25 cellular contexts compared by ENCODE assay signal in the genomic region with DNA sequence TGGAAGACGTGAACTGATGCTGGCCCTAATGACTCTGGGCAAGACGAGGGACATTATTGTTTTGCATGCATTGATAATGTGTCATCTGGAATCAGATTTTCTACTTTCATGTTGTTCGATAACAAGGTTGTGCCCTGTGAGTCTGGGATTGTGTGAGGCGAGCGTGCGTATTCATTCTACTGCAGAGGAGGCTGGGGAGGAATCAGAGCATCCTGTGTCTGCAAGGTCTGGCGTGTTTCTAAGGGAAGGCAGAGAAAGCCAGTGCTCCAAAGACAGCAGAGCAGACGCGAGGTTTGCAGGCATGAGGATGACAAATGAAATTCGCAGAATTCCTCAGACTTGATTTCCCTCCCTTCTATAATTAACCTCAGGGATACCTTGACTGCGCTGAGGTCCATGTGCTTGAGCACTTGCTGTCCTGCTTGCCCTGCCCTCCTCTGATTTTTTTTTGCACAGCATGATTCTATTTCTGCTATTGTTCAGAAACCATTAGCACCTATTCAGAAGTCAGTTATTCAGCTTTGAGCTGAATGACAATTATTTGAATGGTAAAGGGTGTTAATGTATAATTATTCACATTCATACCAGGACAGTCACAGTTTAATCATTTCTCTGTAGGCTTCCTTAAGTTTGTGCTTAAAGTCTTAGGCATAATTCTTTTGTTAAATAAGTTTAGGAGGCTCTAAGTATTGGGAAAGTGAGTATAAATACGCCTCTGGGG.
"Had no signal": no experiment of that assay in that cellular context is flagged by ENCODE, and none has a peak within 500 bp of the region (broad histone marks: within the 10 kb centered on the region; RNA-seq: fewer than 3 reads in every experiment).

No MANE protein-coding gene starts in this region.

- H3K27me3 Mint-ChIP-seq: activated CD4-positive, alpha-beta memory T cell treated with anti-CD3 and anti-CD28 coated beads for 36 hours; activated naive CD8-positive, alpha-beta T cell; activated T-helper 17 cell treated with anti-CD3 and anti-CD28 coated beads, Interleukin-2, amount 50 U/mL, for 72 hours had no signal

- H3K4me3 ChIP-seq: K562, Peyer's patch, SJSA1 had no signal

- H3K4me3 Mint-ChIP-seq: activated CD4-positive, alpha-beta memory T cell treated with anti-CD3 and anti-CD28 coated beads for 36 hours; activated naive CD4-positive, alpha-beta T cell treated with anti-CD3 and anti-CD28 coated beads for 36 hours; activated naive CD8-positive, alpha-beta T cell; activated T-helper 17 cell treated with anti-CD3 and anti-CD28 coated beads, Interleukin-2, amount 50 U/mL, for 72 hours; brain had no signal

- H3K4me1 Mint-ChIP-seq: activated T-helper 17 cell treated with anti-CD3 and anti-CD28 coated beads, Interleukin-2, amount 50 U/mL, for 72 hours had no signal

- H3K27ac Mint-ChIP-seq: activated CD4-positive, alpha-beta memory T cell treated with anti-CD3 and anti-CD28 coated beads for 36 hours; activated naive CD4-positive, alpha-beta T cell treated with anti-CD3 and anti-CD28 coated beads for 36 hours; activated naive CD8-positive, alpha-beta T cell; activated T-helper 17 cell treated with anti-CD3 and anti-CD28 coated beads, Interleukin-2, amount 50 U/mL, for 72 hours; brain had no signal

- H3K27me3 ChIP-seq: Peyer's patch, SJSA1 had no signal

- H3K36me3 ChIP-seq: Peyer's patch, SJSA1 had no signal

- H3K27ac ChIP-seq: Peyer's patch, SJSA1 had no signal

- DNase-seq: activated CD4-positive, alpha-beta memory T cell treated with anti-CD3 and anti-CD28 coated beads for 36 hours; activated CD4-positive, alpha-beta T cell treated with anti-CD3 and anti-CD28 coated beads for 48 hours; activated CD4-positive, CD25-positive, alpha-beta regulatory T cell treated with anti-CD3 and anti-CD28 coated beads, Interleukin-2, amount 50 U/mL, for 72 hours; activated gamma-delta T cell; activated naive CD4-positive, alpha-beta T cell treated with anti-CD3 and anti-CD28 coated beads for 36 hours; activated T-cell treated with anti-CD3 and anti-CD28 coated beads for 4 hours; activated T-cell treated with anti-CD3 and anti-CD28 coated beads, Interleukin-2, amount 50 U/mL, for 48 hours; amygdala; Kasumi-1; NCI-H1105 treated with DMSO at 0.1 percent for 48 hours; NCI-H1436 treated with DMSO at 0.1 percent for 48 hours; NCI-H187; NCI-H2081; NCI-H446; NCI-H524; SHP77; SW 1271 had no signal

- FAIRE-seq: astrocyte, K562 had no signal

- H3K4me1 ChIP-seq: Peyer's patch, SJSA1 had no signal

- ATAC-seq: activated T-helper 17 cell treated with anti-CD3 and anti-CD28 coated beads, Interleukin-2, amount 50 U/mL, for 72 hours; K562; SK-N-SH treated with all-trans-retinoic acid at 6 μM for 48 hours had no signal
